Comparison of ENCODE assay signal across 21 cellular contexts in genomic region chrX:2330910-2331309, GRCh38.
DNase-seq lines count a peak whose midpoint lies in the region; ATAC-seq, FAIRE-seq and TF ChIP-seq lines count a peak whose summit lies in the region.
"Had no signal": no experiment of that assay in that cellular context is flagged by ENCODE, and none has a peak within 500 bp of the region (broad histone marks: within the 10 kb centered on the region; RNA-seq: fewer than 3 reads in every experiment).

No MANE protein-coding gene starts in this region.

- peak overlapping the region; percentile 87 for H3K27ac Mint-ChIP-seq in nephron progenitor cell
- H3K27ac Mint-ChIP-seq: B cell; CD4-positive, CD25-positive, alpha-beta regulatory T cell; CD8-positive, alpha-beta T cell; HFFc6 had no signal

- no peaks in the 10 kb centered on the region for H4K20me1 ChIP-seq in K562 (replicated peaks; ENCODE audit: control insufficient read depth, insufficient read depth, low read length)

- H3K27ac ChIP-seq in A549 = no peak overlapping the region
- H3K27ac ChIP-seq in HEK293 (ENCODE audit: extremely low read depth, low read depth, low read length) = no peak overlapping the region
- no peak overlapping the region for H3K27ac ChIP-seq in K562 (ENCODE audit: extremely low read depth, low read depth, low read length)
- no peak overlapping the region for H3K27ac ChIP-seq in transverse colon
- H3K27ac ChIP-seq: BLaER1, C4-2B had no signal

- no peak for TF ChIP-seq RAD21 in A549 (conservative IDR thresholded peaks at IDR 0.05 in 1 of 2, IDR thresholded peaks at IDR 0.05 in 1 of 2)
- TF ChIP-seq RAD21 in K562 (CRISPR knock-in tag; conservative IDR thresholded peaks at IDR 0.05 in 1 of 2, IDR thresholded peaks at IDR 0.05 in 1 of 2) = no peak

- H3K9me3 Mint-ChIP-seq in nephron progenitor cell = peaks cover 4% of the 10 kb centered on the region
- H3K9me3 Mint-ChIP-seq: HFFc6 had no signal

- CTCF ChIA-PET in A549 (lab: Yijun Ruan, JAX) = no interaction called here
- CTCF ChIA-PET in HEK293 (lab: Yijun Ruan, JAX) = no interaction called here
- CTCF ChIA-PET in K562 (lab: Yijun Ruan, JAX; ENCODE audit: low intra/inter-chr PET ratio) = no interaction called here

- intact Hi-C loops in K562 (cut with micrococcal nuclease) (no loop called here), transverse colon (cut with DNase I; ENCODE audit: low total_unique reads) (no loop called here)

- peaks cover 3% of the 10 kb centered on the region for H3K27me3 Mint-ChIP-seq in nephron progenitor cell (ENCODE audit: low read depth, poor library complexity)
- H3K27me3 Mint-ChIP-seq: B cell; CD4-positive, CD25-positive, alpha-beta regulatory T cell had no signal

- H3K9me3 ChIP-seq in A549 (no peaks in the 10 kb centered on the region), HEK293 (ENCODE audit: control insufficient read depth, insufficient read depth, low read depth, low read length) (no peaks in the 10 kb centered on the region), K562 (replicated peaks; ENCODE audit: control insufficient read depth, insufficient read depth, low read depth, low read length) (no peaks in the 10 kb centered on the region), transverse colon (no peaks in the 10 kb centered on the region)
- H3K9me3 ChIP-seq: Caco-2 had no signal

- TF ChIP-seq POLR2A in A549 (IDR thresholded peaks at IDR 0.05; ENCODE audit: low read length) (no peak), K562 (conservative IDR thresholded peaks at IDR 0.05) (no peak), transverse colon (IDR thresholded peaks at IDR 0.05) (no peak)

- no peak for FAIRE-seq in A549 (lab: Jason Lieb, UNC)
- FAIRE-seq in K562 (lab: Jason Lieb, UNC) = no peak
- FAIRE-seq: G401.6, GM12892 had no signal

- no peak for ATAC-seq in A549
- ATAC-seq in K562 = no peak
- ATAC-seq: CD8-positive, alpha-beta T cell; HCT116 had no signal

- H3K27me3 ChIP-seq in K562 (ENCODE audit: control insufficient read depth in 2 of 2, insufficient read depth in 2 of 2, low read length in 2 of 2) (no peaks in the 10 kb centered on the region), transverse colon (no peaks in the 10 kb centered on the region)
- H3K27me3 ChIP-seq: BLaER1 had no signal

- no peak overlapping the region for H3K4me3 Mint-ChIP-seq in nephron progenitor cell
- H3K4me3 Mint-ChIP-seq: B cell; CD4-positive, CD25-positive, alpha-beta regulatory T cell; CD8-positive, alpha-beta T cell; H9; HFFc6 had no signal

- no peaks in the 10 kb centered on the region for H3K9me1 ChIP-seq in K562 (ENCODE audit: control insufficient read depth, insufficient read depth, low read length)

- no peak overlapping the region for H3K4me2 ChIP-seq in A549
- H3K4me2 ChIP-seq in K562 (ENCODE audit: insufficient read depth, low read length) = no peak overlapping the region
- H3K4me2 ChIP-seq: BLaER1 had no signal

- H3K9ac ChIP-seq in K562 (ENCODE audit: insufficient read depth in 1 of 2, low read depth in 2 of 2, low read length in 2 of 2) = no peak overlapping the region
- H3K9ac ChIP-seq: BLaER1 had no signal

- DNase-seq in A549 (ENCODE audit: low read depth in 1 of 2, low spot score in 1 of 2) (no peak), K562 (ENCODE audit: extremely low read depth in 1 of 4, low spot score in 3 of 4) (no peak), nephron progenitor cell (no peak), NCI-H2029 treated with DMSO at 0.1 percent for 48 hours (lab: John Stamatoyannopoulos, UW) (no peak), transverse colon (no peak), T-helper 2 cell (no peak), HuH-7 (ENCODE audit: low spot score) (no peak)
- DNase-seq: Caco-2; CD4-positive, CD25-positive, alpha-beta regulatory T cell; CD8-positive, alpha-beta T cell; DMS153; DND-41; H9; HFFc6 had no signal

- H3K36me3 Mint-ChIP-seq in nephron progenitor cell (ENCODE audit: low read depth) = peaks cover 31% of the 10 kb centered on the region
- H3K36me3 Mint-ChIP-seq: CD4-positive, CD25-positive, alpha-beta regulatory T cell had no signal

- H3K36me3 ChIP-seq in HEK293 (ENCODE audit: control insufficient read depth in 2 of 2, insufficient read depth in 1 of 2, low read length in 2 of 2) (no peaks in the 10 kb centered on the region), K562 (ENCODE audit: control insufficient read depth, insufficient read depth, low read length) (no peaks in the 10 kb centered on the region), transverse colon (no peaks in the 10 kb centered on the region)

- H3K4me1 ChIP-seq in A549 (no peaks in the 10 kb centered on the region), HEK293 (ENCODE audit: control insufficient read depth, insufficient read depth, low read length) (no peaks in the 10 kb centered on the region), K562 (replicated peaks in 1 of 2; ENCODE audit: control insufficient read depth in 2 of 2, insufficient read depth in 2 of 2, low read length in 2 of 2) (no peaks in the 10 kb centered on the region), transverse colon (no peaks in the 10 kb centered on the region)
- H3K4me1 ChIP-seq: BLaER1, Caco-2 had no signal

- H3K4me3 ChIP-seq in A549 = no peak overlapping the region
- no peak overlapping the region for H3K4me3 ChIP-seq in HEK293 (ENCODE audit: low read depth, low read length)
- no peak overlapping the region for H3K4me3 ChIP-seq in K562
- no peak overlapping the region for H3K4me3 ChIP-seq in transverse colon
- H3K4me3 ChIP-seq: BLaER1 had no signal

- POLR2A ChIA-PET in A549 (lab: Yijun Ruan, JAX) = no interaction called here
- POLR2A ChIA-PET in HEK293 (lab: Yijun Ruan, JAX) = no interaction called here
- POLR2A ChIA-PET in K562 (lab: Yijun Ruan, JAX) = no interaction called here

- WGBS in A549 (ENCODE audit: missing lambda C conversion rate) = 95% methylated on average over 3 of the region's 3 CpGs
- 55% methylated on average over 3 of the region's 3 CpGs for WGBS in K562 (ENCODE audit: insufficient coverage, low coverage, missing lambda C conversion rate)
- WGBS in transverse colon (ENCODE audit: low coverage in 1 of 2), 2 donors = 95 to 100% methylated on average over 1 to 3 of the region's 3 CpGs

- in situ Hi-C loops in K562 (cut with MboI) = no loop called here
- in situ Hi-C loops in transverse colon (cut with MboI; ENCODE audit: low pct_ligation_motif_present in 1 of 4, low pct_unique_long_range_greater_than_20kb in 1 of 4, low sequenced_read_pairs in 3 of 4) = no loop called here

- H3K4me1 Mint-ChIP-seq in nephron progenitor cell = peaks cover under 1% of the 10 kb centered on the region

- TF ChIP-seq CTCF in A549 (IDR thresholded peaks at IDR 0.05) (no peak), HEK293 (tag by site-specific recombination; IDR thresholded peaks at IDR 0.05) (no peak), K562 (IDR thresholded peaks at IDR 0.05 in 2 of 3, conservative IDR thresholded peaks at IDR 0.05 in 1 of 3; ENCODE audit: insufficient read depth in 2 of 3, low read depth in 1 of 3, low read length in 3 of 3) (no peak), nephron progenitor cell (IDR thresholded peaks at IDR 0.05) (no peak), transverse colon (IDR thresholded peaks at IDR 0.05) (no peak)

- TF ChIP-seq EP300 in A549 (IDR thresholded peaks at IDR 0.05) (no peak), K562 (IDR thresholded peaks at IDR 0.05; ENCODE audit: low read length) (no peak), transverse colon (IDR thresholded peaks at IDR 0.05; ENCODE audit: low read depth) (no peak)

- BruUV-seq in K562 (replicated peaks; lab: Mats Ljungman, UMichigan) = no TSS peak

- H3K79me2 ChIP-seq in K562 (ENCODE audit: control insufficient read depth, insufficient read depth, low read length) = no peaks in the 10 kb centered on the region

- no peak overlapping the region for H2AFZ ChIP-seq in K562 (ENCODE audit: low read depth, low read length)

TF ChIP-seq in A549, 52 proteins besides CTCF, POLR2A, EP300 and RAD21:
- no peak for TF ChIP-seq ESRRA (IDR thresholded peaks at IDR 0.05; ENCODE audit: borderline replicate concordance, low read length)
- 0 out of 2 replicates have a peak, but pooled peaks have one; percentile 21 for TF ChIP-seq KDM1A (IDR thresholded peaks at IDR 0.05; ENCODE audit: low read depth)

TF ChIP-seq in HEK293, 187 proteins besides CTCF, POLR2A, EP300 and RAD21 (continues in another document):
- TF ChIP-seq ZNF585B (tag by site-specific recombination; IDR thresholded peaks at IDR 0.05) (no peak), ZSCAN16 (tag by site-specific recombination; IDR thresholded peaks at IDR 0.05) (no peak), ZNF664 (tag by site-specific recombination; IDR thresholded peaks at IDR 0.05) (0 out of 2 replicates have a peak, but pooled peaks have one; percentile 11)

TF ChIP-seq in K562, 482 proteins besides CTCF, POLR2A, EP300 and RAD21 (continues in another document):
- TF ChIP-seq, protein P1, sequence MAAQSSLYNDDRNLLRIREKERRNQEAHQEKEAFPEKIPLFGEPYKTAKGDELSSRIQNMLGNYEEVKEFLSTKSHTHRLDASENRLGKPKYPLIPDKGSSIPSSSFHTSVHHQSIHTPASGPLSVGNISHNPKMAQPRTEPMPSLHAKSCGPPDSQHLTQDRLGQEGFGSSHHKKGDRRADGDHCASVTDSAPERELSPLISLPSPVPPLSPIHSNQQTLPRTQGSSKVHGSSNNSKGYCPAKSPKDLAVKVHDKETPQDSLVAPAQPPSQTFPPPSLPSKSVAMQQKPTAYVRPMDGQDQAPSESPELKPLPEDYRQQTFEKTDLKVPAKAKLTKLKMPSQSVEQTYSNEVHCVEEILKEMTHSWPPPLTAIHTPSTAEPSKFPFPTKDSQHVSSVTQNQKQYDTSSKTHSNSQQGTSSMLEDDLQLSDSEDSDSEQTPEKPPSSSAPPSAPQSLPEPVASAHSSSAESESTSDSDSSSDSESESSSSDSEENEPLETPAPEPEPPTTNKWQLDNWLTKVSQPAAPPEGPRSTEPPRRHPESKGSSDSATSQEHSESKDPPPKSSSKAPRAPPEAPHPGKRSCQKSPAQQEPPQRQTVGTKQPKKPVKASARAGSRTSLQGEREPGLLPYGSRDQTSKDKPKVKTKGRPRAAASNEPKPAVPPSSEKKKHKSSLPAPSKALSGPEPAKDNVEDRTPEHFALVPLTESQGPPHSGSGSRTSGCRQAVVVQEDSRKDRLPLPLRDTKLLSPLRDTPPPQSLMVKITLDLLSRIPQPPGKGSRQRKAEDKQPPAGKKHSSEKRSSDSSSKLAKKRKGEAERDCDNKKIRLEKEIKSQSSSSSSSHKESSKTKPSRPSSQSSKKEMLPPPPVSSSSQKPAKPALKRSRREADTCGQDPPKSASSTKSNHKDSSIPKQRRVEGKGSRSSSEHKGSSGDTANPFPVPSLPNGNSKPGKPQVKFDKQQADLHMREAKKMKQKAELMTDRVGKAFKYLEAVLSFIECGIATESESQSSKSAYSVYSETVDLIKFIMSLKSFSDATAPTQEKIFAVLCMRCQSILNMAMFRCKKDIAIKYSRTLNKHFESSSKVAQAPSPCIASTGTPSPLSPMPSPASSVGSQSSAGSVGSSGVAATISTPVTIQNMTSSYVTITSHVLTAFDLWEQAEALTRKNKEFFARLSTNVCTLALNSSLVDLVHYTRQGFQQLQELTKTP (IDR thresholded peaks at IDR 0.05; ENCODE audit: low read depth in 1 of 2, partially characterized antibody in 2 of 2) = no peak
- TF ChIP-seq SOX6 (IDR thresholded peaks at IDR 0.05) (no peak), SNRNP70 (optimal IDR thresholded peaks at IDR 0.05; ENCODE audit: low read depth, low read length) (no peak), CHD4 (IDR thresholded peaks at IDR 0.05; ENCODE audit: insufficient read depth, insufficient replicate concordance, low read depth, low read length, poor library complexity, severe bottlenecking) (peak; percentile 46)
